9 cellular contexts compared by ENCODE assay signal in genomic region chr2:159617651-159618050, GRCh38. TPM values are rescaled to one million over a fixed set of nuclear protein-coding genes. Genes with fewer than 3 reads are reported as not detected.
DNase-seq lines count a peak whose midpoint lies in the region; ATAC-seq and TF ChIP-seq lines count a peak whose summit lies in the region.
"Had no signal": no experiment of that assay in that cellular context is flagged by ENCODE, and none has a peak within 500 bp of the region (broad histone marks: within the 10 kb centered on the region; RNA-seq: fewer than 3 reads in every experiment).

No MANE protein-coding gene starts in this region.

- TF ChIP-seq CTCF in epithelial cell of esophagus (IDR thresholded peaks at IDR 0.05; ENCODE audit: insufficient read depth, low read depth, low read length, missing control alignments): no peak

- no peaks in the 10 kb centered on the region for H3K9me3 ChIP-seq in HAP-1

- H3K4me1 ChIP-seq in HAP-1: peaks cover 25% of the 10 kb centered on the region

- DNase-seq in HAP-1 (ENCODE audit: low spot score in 2 of 2) (peak; percentile 73 to 92), NCI-H748 (lab: John Stamatoyannopoulos, UW; ENCODE audit: unreplicated experiment) (peak; percentile 91), epithelial cell of esophagus (ENCODE audit: low read depth) (peak; percentile 55), renal cortical epithelial cell (ENCODE audit: low read depth) (peak; percentile 62)
- DNase-seq in activated CD4-positive, alpha-beta T cell treated with anti-CD3 and anti-CD28 coated beads, Interleukin-2, amount 50 U/mL, for 1 hour: no peak
- DNase-seq: effector CD4-positive, alpha-beta T cell had no signal

- no peaks in the 10 kb centered on the region for H3K36me3 ChIP-seq in HAP-1 (replicated peaks)

- in situ Hi-C loops in HAP-1 (cut with MboI; ENCODE audit: low sequenced_read_pairs): no loop called here

- no peaks in the 10 kb centered on the region for H3K27me3 ChIP-seq in HAP-1 (ENCODE audit: low read depth)

- no peak for ATAC-seq in GM19452 (IDR thresholded peaks at IDR 0.05; ENCODE audit: unreplicated experiment)
- no peak for ATAC-seq in HG03378 (IDR thresholded peaks at IDR 0.05; ENCODE audit: unreplicated experiment)
- ATAC-seq in GM21825 (IDR thresholded peaks at IDR 0.05; ENCODE audit: unreplicated experiment): no peak

- H3K4me3 ChIP-seq in HAP-1 (no peak overlapping the region), epithelial cell of esophagus (ENCODE audit: low read length) (no peak overlapping the region)

RNA-seq across cellular contexts. Expression of gene BAZ2B, which starts 1.3 kb away (rescaled TPM):
- 38.0 and 115 TPM in 2 replicates for total RNA-seq in renal cortical epithelial cell
